Comparison of ENCODE assay signal across 13 cellular contexts in genomic region chr1:115251856-115252255, GRCh38.
DNase-seq lines count a peak whose midpoint lies in the region; ATAC-seq, FAIRE-seq and TF ChIP-seq lines count a peak whose summit lies in the region.
"Had no signal": no experiment of that assay in that cellular context is flagged by ENCODE, and none has a peak within 500 bp of the region (broad histone marks: within the 10 kb centered on the region; RNA-seq: fewer than 3 reads in every experiment).

No MANE protein-coding gene starts in this region.

- H3K27ac ChIP-seq in IMR-90 (ENCODE audit: insufficient read depth, low read length) = peak overlapping the region; percentile 82
- H3K27ac ChIP-seq in mammary epithelial cell (ENCODE audit: insufficient read depth, low read depth, low read length) = no peak overlapping the region
- peak overlapping the region; percentile 30 for H3K27ac ChIP-seq in keratinocyte (ENCODE audit: control insufficient read depth, insufficient read depth, low read length)
- H3K27ac ChIP-seq: BLaER1, psoas muscle had no signal

- H2AFZ ChIP-seq in IMR-90 (replicated peaks; ENCODE audit: low read length, poor library complexity) (peak overlapping the region; percentile 72), mammary epithelial cell (ENCODE audit: low read depth, low read length) (peak overlapping the region; percentile 30), keratinocyte (ENCODE audit: control insufficient read depth, low read length) (peak overlapping the region; percentile 74)

- no peak overlapping the region for H3K4me3 ChIP-seq in IMR-90 (ENCODE audit: insufficient read depth, low read depth, low read length)
- H3K4me3 ChIP-seq in mammary epithelial cell (replicated peaks in 1 of 3; ENCODE audit: insufficient read depth in 1 of 3, low read depth in 2 of 3, low read length in 3 of 3) = no peak overlapping the region
- no peak overlapping the region for H3K4me3 ChIP-seq in keratinocyte (ENCODE audit: control insufficient read depth in 2 of 3, extremely low read depth in 1 of 3, insufficient read depth in 2 of 3, low read depth in 1 of 3, low read length in 3 of 3)
- H3K4me3 ChIP-seq: BLaER1, GM12878, psoas muscle had no signal

- dilution Hi-C loops in IMR-90 (cut with HindIII; ENCODE audit: low sequenced_read_pairs, unreplicated experiment) (no loop called here), mammary epithelial cell (cut with HindIII; ENCODE audit: low sequenced_read_pairs) (no loop called here), keratinocyte (cut with MboI; ENCODE audit: extremely low pct_ligation_motif_present, low sequenced_read_pairs) (no loop called here)

- CTCF ChIA-PET in IMR-90 (lab: Yijun Ruan, JAX) = interaction anchor here (1.0 kb wide), 1 partner anchor 110 kb away, joined by 5 read pairs; no protein-coding TSS in a partner anchor
- CTCF ChIA-PET in mammary epithelial cell (lab: Charles Lee; ENCODE audit: low non-redundant PET) = interaction anchor here (0.6 kb wide), 1 partner anchor 51 kb away, joined by 3 read pairs; no protein-coding TSS in a partner anchor

- FAIRE-seq in keratinocyte (lab: Jason Lieb, UNC) = peak; percentile 86
- FAIRE-seq: GM12878 had no signal

- peak overlapping the region; percentile 44; the same call in 1 of the 2 replicates for H3K56ac ChIP-seq in IMR-90 (ENCODE audit: extremely low read depth, insufficient read depth, low read length)

- peak overlapping the region; percentile 88; the same call in 1 of the 3 replicates for H2BK15ac ChIP-seq in IMR-90 (ENCODE audit: low read depth, low read length)

- peak overlapping the region; percentile 65 for H4K5ac ChIP-seq in IMR-90 (ENCODE audit: low read depth, low read length)

- H3K4ac ChIP-seq in IMR-90 (ENCODE audit: low read depth, low read length) = peak overlapping the region; percentile 93

- H3K27me3 ChIP-seq in IMR-90 (ENCODE audit: control insufficient read depth, insufficient read depth, low read length) (no peaks in the 10 kb centered on the region), mammary epithelial cell (ENCODE audit: insufficient read depth, low read length) (no peaks in the 10 kb centered on the region), keratinocyte (ENCODE audit: control insufficient read depth, extremely low read depth, insufficient read depth, low read length) (no peaks in the 10 kb centered on the region)
- H3K27me3 ChIP-seq: BLaER1 had no signal

- H2AK5ac ChIP-seq in IMR-90 (ENCODE audit: low read depth, low read length) = peak overlapping the region; percentile 67

- H4K91ac ChIP-seq in IMR-90 (ENCODE audit: insufficient read depth, low read depth, low read length) = peak overlapping the region; percentile 80

- H4K8ac ChIP-seq in IMR-90 (ENCODE audit: low read depth in 2 of 2, low read length in 2 of 2) = peak overlapping the region in 1 of 2 experiments; percentile 95; a peak in 3 of 4 replicates

- DNase-seq in ACHN (peak; percentile 53), IMR-90 (peak; percentile 96), mammary epithelial cell (peak; percentile 51), keratinocyte (ENCODE audit: low read depth, low spot score) (no peak), NCI-H748 (lab: John Stamatoyannopoulos, UW; ENCODE audit: unreplicated experiment) (no peak), T-helper 9 cell (no peak)
- DNase-seq in stimulated activated CD8-positive, alpha-beta memory T cell treated with anti-CD3 and anti-CD28 coated beads, Interleukin-4, amount 100 ng/mL, for 48 hours = no peak
- DNase-seq: activated CD4-positive, alpha-beta T cell treated with anti-CD3 and anti-CD28 coated beads, Interleukin-2, amount 50 U/mL, for 4 hours; NCI-H1092; psoas muscle had no signal

- H4K20me1 ChIP-seq in IMR-90 (ENCODE audit: insufficient read depth, low read length) = no peaks in the 10 kb centered on the region
- H4K20me1 ChIP-seq in mammary epithelial cell (ENCODE audit: insufficient read depth, low read length) = no peaks in the 10 kb centered on the region
- no peaks in the 10 kb centered on the region for H4K20me1 ChIP-seq in keratinocyte (ENCODE audit: control insufficient read depth, extremely low read depth, insufficient read depth, low read length)
- H4K20me1 ChIP-seq: BLaER1 had no signal

- peak overlapping the region; percentile 86 for H2BK5ac ChIP-seq in IMR-90 (ENCODE audit: low read depth, low read length, poor library complexity, severe bottlenecking)

- peak overlapping the region; percentile 75 for H3K18ac ChIP-seq in IMR-90 (ENCODE audit: low read depth, low read length)

- BruUV-seq in IMR-90 (replicated peaks; lab: Mats Ljungman, UMichigan) = no TSS peak
- BruUV-seq in mammary epithelial cell (replicated peaks; lab: Mats Ljungman, UMichigan) = no TSS peak

- in situ Hi-C loops in ACHN (cut with HindIII; ENCODE audit: low pct_ligation_motif_present, low pct_unique_long_range_greater_than_20kb, low sequenced_read_pairs) (no loop called here), IMR-90 (cut with MboI; ENCODE audit: low sequenced_read_pairs) (no loop called here), mammary epithelial cell (cut with MboI; ENCODE audit: low sequenced_read_pairs in 2 of 2) (no loop called here)

- H2BK20ac ChIP-seq in IMR-90 (ENCODE audit: low read depth, low read length) = peak overlapping the region; percentile 93

- no peak overlapping the region; the same call in 1 of the 2 replicates for H3K14ac ChIP-seq in IMR-90 (replicated peaks; ENCODE audit: low read depth, low read length)

- peak overlapping the region; percentile 38; the same call in 1 of the 2 replicates for H3K9ac ChIP-seq in IMR-90 (ENCODE audit: low read depth, low read length)
- H3K9ac ChIP-seq in mammary epithelial cell (ENCODE audit: insufficient read depth, low read length) = no peak overlapping the region
- H3K9ac ChIP-seq in keratinocyte (ENCODE audit: control insufficient read depth, extremely low read depth, insufficient read depth, low read length) = peak overlapping the region; percentile 25
- H3K9ac ChIP-seq: BLaER1 had no signal

- H3K4me2 ChIP-seq in IMR-90 (ENCODE audit: low read depth, low read length) (peak overlapping the region; percentile 68), mammary epithelial cell (ENCODE audit: insufficient read depth, low read depth, low read length) (no peak overlapping the region), keratinocyte (ENCODE audit: control insufficient read depth, extremely low read depth, insufficient read depth, low read depth, low read length) (peak overlapping the region; percentile 32)
- H3K4me2 ChIP-seq: BLaER1 had no signal

- no peak for TF ChIP-seq CTCF in IMR-90 (conservative IDR thresholded peaks at IDR 0.05; ENCODE audit: low read depth, low read length)
- no peak for TF ChIP-seq CTCF in mammary epithelial cell (conservative IDR thresholded peaks at IDR 0.05 in 1 of 2, IDR thresholded peaks at IDR 0.05 in 1 of 2; ENCODE audit: extremely low read depth in 1 of 2, insufficient read depth in 1 of 2, low read depth in 1 of 2, low read length in 2 of 2)
- no peak for TF ChIP-seq CTCF in keratinocyte (optimal IDR thresholded peaks at IDR 0.05 in 1 of 3, IDR thresholded peaks at IDR 0.05 in 1 of 3, conservative IDR thresholded peaks at IDR 0.05 in 1 of 3; ENCODE audit: extremely low read depth in 1 of 3, insufficient read depth in 2 of 3, low read length in 3 of 3)

- TF ChIP-seq RAD21 in IMR-90 (IDR thresholded peaks at IDR 0.05; ENCODE audit: low read length) = peak; percentile 25; the same call in 1 of the 2 replicates

- TF ChIP-seq POLR2A in IMR-90 (IDR thresholded peaks at IDR 0.05; ENCODE audit: low read depth, low read length) = no peak

- peaks cover 2% of the 10 kb centered on the region for H3K4me1 ChIP-seq in IMR-90 (ENCODE audit: control insufficient read depth, insufficient read depth, low read length)
- peaks cover 10% of the 10 kb centered on the region for H3K4me1 ChIP-seq in mammary epithelial cell (ENCODE audit: insufficient read depth, low read length)
- peaks cover 10% of the 10 kb centered on the region for H3K4me1 ChIP-seq in keratinocyte (ENCODE audit: control insufficient read depth, extremely low read depth, insufficient read depth, low read length)
- H3K4me1 ChIP-seq: BLaER1, psoas muscle had no signal

- no peaks in the 10 kb centered on the region for H3K9me1 ChIP-seq in IMR-90 (ENCODE audit: insufficient read depth, low read length)
- no peaks in the 10 kb centered on the region for H3K9me1 ChIP-seq in keratinocyte (ENCODE audit: control insufficient read depth, extremely low read depth, insufficient read depth, low read length)

- peak overlapping the region; percentile 94 for H2BK120ac ChIP-seq in IMR-90 (ENCODE audit: low read depth, low read length)

- WGBS in IMR-90 (ENCODE audit: extremely low coverage in 2 of 2, insufficient read length in 1 of 2), 2 experiments = no CpG with 5 or more reads among the region's 2 CpGs
- WGBS in mammary epithelial cell (ENCODE audit: low coverage, missing lambda C conversion rate) = 100% methylated on average over 2 of the region's 2 CpGs

- no peaks in the 10 kb centered on the region for H3K79me2 ChIP-seq in mammary epithelial cell (ENCODE audit: insufficient read depth, low read length)
- no peaks in the 10 kb centered on the region for H3K79me2 ChIP-seq in keratinocyte (ENCODE audit: control insufficient read depth, insufficient read depth, low read length)

- H3K79me1 ChIP-seq in IMR-90 (ENCODE audit: low read depth in 1 of 2, low read length in 2 of 2) = no peaks in the 10 kb centered on the region

- peak overlapping the region; percentile 46; the same call in 1 of the 2 replicates for H3K23ac ChIP-seq in IMR-90 (ENCODE audit: low read depth, low read length)

- ATAC-seq in IMR-90 (ENCODE audit: low read depth) (peak; percentile 98), HG03354 (IDR thresholded peaks at IDR 0.05; ENCODE audit: poor library complexity, severe bottlenecking, unreplicated experiment) (no peak)
- ATAC-seq: GM12878 had no signal

- H3K36me3 ChIP-seq in IMR-90 (ENCODE audit: control insufficient read depth, insufficient read depth, low read length) (no peaks in the 10 kb centered on the region), mammary epithelial cell (ENCODE audit: insufficient read depth, low read length) (no peaks in the 10 kb centered on the region), keratinocyte (ENCODE audit: control insufficient read depth in 2 of 2, extremely low read depth in 1 of 2, insufficient read depth in 2 of 2, low read length in 2 of 2) (no peaks in the 10 kb centered on the region)
- H3K36me3 ChIP-seq: BLaER1 had no signal

- intact Hi-C loops in IMR-90 (cut with micrococcal nuclease) (loop anchor here (2.0 to 10.0 kb wide), 2 partner anchors 73 to 293 kb away; no protein-coding TSS in a partner anchor), mammary epithelial cell (cut with micrococcal nuclease) (no loop called here)

- no peak overlapping the region for H2AK9ac ChIP-seq in IMR-90 (replicated peaks; ENCODE audit: low read depth, low read length, poor library complexity)

- H3K9me3 ChIP-seq in IMR-90 (ENCODE audit: control insufficient read depth, insufficient read depth, low read length) (peaks cover 7% of the 10 kb centered on the region; the same call in 1 of the 2 replicates), mammary epithelial cell (replicated peaks; ENCODE audit: insufficient read depth, low read length) (no peaks in the 10 kb centered on the region), keratinocyte (ENCODE audit: control insufficient read depth, low read depth, low read length) (no peaks in the 10 kb centered on the region)
- H3K9me3 ChIP-seq: BLaER1 had no signal

- POLR2A ChIA-PET in IMR-90 (lab: Charles Lee; ENCODE audit: unreplicated experiment) = interaction anchor here (0.6 to 0.9 kb wide), 2 partner anchors 11 to 67 kb away, joined by 6 read pairs; no protein-coding TSS in a partner anchor

Comparison
In these comparisons a context has a peak if more than half of its experiments do, and no peak if none do; other contexts are left out.
1. DNase-seq: peak in ACHN (single experiment), IMR-90 (single experiment) and mammary epithelial cell (single experiment); none in keratinocyte (single experiment), stimulated activated CD8-positive, alpha-beta memory T cell treated with anti-CD3 and anti-CD28 coated beads, Interleukin-4, amount 100 ng/mL, for 48 hours (single experiment), NCI-H748 (single experiment) and T-helper 9 cell (single experiment).
2. Peak in every context shown above with its lines, with median percentiles within 50 percentile points of each other: H2AFZ ChIP-seq.